ENCODE assay signal across 26 cellular contexts in genomic region chr10:112497347-112497950, GRCh38. TPM values are rescaled to one million over a fixed set of nuclear protein-coding genes. Genes with fewer than 3 reads are reported as not detected.
DNase-seq lines count a peak whose midpoint lies in the region; ATAC-seq and TF ChIP-seq lines count a peak whose summit lies in the region.
"Had no signal": no experiment of that assay in that cellular context is flagged by ENCODE, and none has a peak within 500 bp of the region (broad histone marks: within the 10 kb centered on the region; RNA-seq: fewer than 3 reads in every experiment).

No MANE protein-coding gene starts in this region.

- 81 to 83% methylated on average over 3 of the region's 3 CpGs for whole genome bisulfite sequencing in esophagus squamous epithelium, 2 donors

- no peaks in the 10 kb centered on the region for H3K9me3 Mint-ChIP-seq in stimulated activated effector memory CD8-positive, alpha-beta T cell treated with anti-CD3 and anti-CD28 coated beads, Interleukin-12 subunit alpha, Interleukin-12 subunit beta, amount 100 ng/mL, for 72 hours
- H3K9me3 Mint-ChIP-seq in GM23338 = no peaks in the 10 kb centered on the region
- H3K9me3 Mint-ChIP-seq: effector memory CD8-positive, alpha-beta T cell had no signal

- H3K4me2 ChIP-seq in HCT116 (ENCODE audit: low read length) = 0 out of 2 replicates have a peak overlapping the region, but pooled peaks have one; percentile 3
- no peak overlapping the region for H3K4me2 ChIP-seq in GM23338
- no peak overlapping the region for H3K4me2 ChIP-seq in MM.1S (ENCODE audit: low read depth, low read length)

- H3K9ac ChIP-seq in HCT116 (ENCODE audit: low read length) = peak overlapping the region; percentile 7; the same call in 1 of the 2 replicates
- no peak overlapping the region for H3K9ac ChIP-seq in MM.1S (ENCODE audit: low read length)
- H3K9ac ChIP-seq: GM23248 had no signal

- no TSS peak for BruUV-seq in HCT116 (replicated peaks; lab: Mats Ljungman, UMichigan)

- H3K79me2 ChIP-seq in HCT116 (ENCODE audit: insufficient read depth, low read length) (peaks cover 96% of the 10 kb centered on the region), GM23338 (replicated peaks; ENCODE audit: insufficient read depth) (0 out of 2 replicates have a peak, but pooled peaks cover 5% of the 10 kb centered on the region), MM.1S (ENCODE audit: low read length) (no peaks in the 10 kb centered on the region)

- H3K4me3 ChIP-seq in HCT116 (replicated peaks in 1 of 2; ENCODE audit: low read depth in 1 of 2, low read length in 2 of 2) = no peak overlapping the region
- no peak overlapping the region for H3K4me3 ChIP-seq in GM23338
- no peak overlapping the region for H3K4me3 ChIP-seq in esophagus squamous epithelium
- H3K4me3 ChIP-seq in MM.1S (ENCODE audit: low read length) = no peak overlapping the region
- H3K4me3 ChIP-seq: breast epithelium, coronary artery, GM23248, Peyer's patch, stomach, tibial artery had no signal

- peak; percentile 82 for ATAC-seq in GM19043 (IDR thresholded peaks at IDR 0.05; ENCODE audit: low read depth, unreplicated experiment)
- ATAC-seq in HCT116 = no peak
- peak; percentile 93 for ATAC-seq in HG03378 (IDR thresholded peaks at IDR 0.05; ENCODE audit: unreplicated experiment)
- ATAC-seq in stimulated activated effector memory CD8-positive, alpha-beta T cell treated with anti-CD3 and anti-CD28 coated beads, Interleukin-12 subunit alpha, Interleukin-12 subunit beta, amount 100 ng/mL, for 72 hours = peak; percentile 77
- no peak for ATAC-seq in esophagus mucosa
- no peak for ATAC-seq in GM23338
- ATAC-seq: effector memory CD8-positive, alpha-beta T cell; left cardiac atrium; sciatic nerve had no signal

- H2AFZ ChIP-seq in HCT116 (ENCODE audit: low read depth, low read length, poor library complexity, severe bottlenecking) (no peak overlapping the region), GM23338 (no peak overlapping the region), MM.1S (ENCODE audit: low read length) (no peak overlapping the region)
- H2AFZ ChIP-seq: GM23248 had no signal

- H3K4me1 ChIP-seq in HCT116 (ENCODE audit: control insufficient read depth in 1 of 2, insufficient read depth in 2 of 2, low read length in 2 of 2) (peaks cover 87 to 95% of the 10 kb centered on the region in 2 experiments), GM23338 (ENCODE audit: insufficient read depth) (no peaks in the 10 kb centered on the region), esophagus squamous epithelium (peaks cover 0 to 8% (median 0%) of the 10 kb centered on the region in 3 donors), MM.1S (ENCODE audit: low read length) (no peaks in the 10 kb centered on the region)
- H3K4me1 ChIP-seq: breast epithelium, Peyer's patch had no signal

- H3K9me2 ChIP-seq in HCT116 (ENCODE audit: insufficient read depth) = no peaks in the 10 kb centered on the region; the same call in 1 of the 2 replicates
- 0 out of 2 replicates have a peak, but pooled peaks cover 6% of the 10 kb centered on the region for H3K9me2 ChIP-seq in GM23338 (ENCODE audit: insufficient read depth)
- no peaks in the 10 kb centered on the region for H3K9me2 ChIP-seq in MM.1S (replicated peaks; ENCODE audit: insufficient read depth, low read length)

- TF ChIP-seq CTCF in HCT116 (IDR thresholded peaks at IDR 0.05 in 2 of 3, conservative IDR thresholded peaks at IDR 0.05 in 1 of 3; ENCODE audit: borderline replicate concordance in 1 of 3, insufficient read depth in 1 of 3, low read depth in 2 of 3, low read length in 2 of 3) (no peak), GM23338 (conservative IDR thresholded peaks at IDR 0.05; ENCODE audit: low read depth in 2 of 2) (no peak), esophagus squamous epithelium (IDR thresholded peaks at IDR 0.05) (no peak), MM.1S (IDR thresholded peaks at IDR 0.05; ENCODE audit: low read length) (no peak)

- RAD21 ChIA-PET in HCT116 (lab: Charles Lee; ENCODE audit: low non-redundant PET in 1 of 2, low total read pairs in 2 of 2, uncharacterized antibody in 2 of 2, unreplicated experiment in 2 of 2) = interaction anchor here in 1 of 2 experiments (0.8 kb wide), 1 partner anchor 29 kb away, joined by 3 read pairs; no protein-coding TSS in a partner anchor

- CTCF ChIA-PET in HCT116 (lab: Charles Lee) = interaction anchor here (2.6 kb wide), 1 partner anchor 25 kb away, joined by 10 read pairs; no protein-coding TSS in a partner anchor

- H3K9me3 ChIP-seq in HCT116 (ENCODE audit: control insufficient read depth in 1 of 2, insufficient read depth in 1 of 2, low read depth in 1 of 2, low read length in 2 of 2) (no peaks in the 10 kb centered on the region), esophagus squamous epithelium (no peaks in the 10 kb centered on the region), MM.1S (replicated peaks; ENCODE audit: insufficient read depth, low read length) (no peaks in the 10 kb centered on the region)
- H3K9me3 ChIP-seq: breast epithelium, Peyer's patch, stomach, tibial artery had no signal

- H4K20me1 ChIP-seq in HCT116 (ENCODE audit: insufficient read depth) = no peaks in the 10 kb centered on the region
- no peaks in the 10 kb centered on the region for H4K20me1 ChIP-seq in GM23338 (replicated peaks; ENCODE audit: insufficient read depth)
- no peaks in the 10 kb centered on the region for H4K20me1 ChIP-seq in MM.1S (ENCODE audit: insufficient read depth, low read length)

- H3K27me3 Mint-ChIP-seq in GM23338 (ENCODE audit: insufficient read depth, low read depth, poor library complexity) = no peaks in the 10 kb centered on the region
- H3K27me3 Mint-ChIP-seq: effector memory CD8-positive, alpha-beta T cell had no signal

- H3K27ac ChIP-seq in HCT116 (ENCODE audit: low read depth, low read length) (peak overlapping the region; percentile 3; the same call in 1 of the 2 replicates), GM23338 (ENCODE audit: low read depth) (no peak overlapping the region), esophagus squamous epithelium (no peak overlapping the region), MM.1S (ENCODE audit: low read length) (no peak overlapping the region)
- H3K27ac ChIP-seq: breast epithelium, C4-2B, coronary artery, GM23248, Peyer's patch, stomach, tibial artery had no signal

- H3F3A ChIP-seq in GM23338 (replicated peaks; ENCODE audit: low read depth) = no peaks in the 10 kb centered on the region
- H3F3A ChIP-seq in MM.1S (ENCODE audit: insufficient read depth, low read length) = no peaks in the 10 kb centered on the region

- intact Hi-C loops in HCT116 (cut with micrococcal nuclease) = no loop called here
- intact Hi-C loops in esophagus squamous epithelium (cut with DNase I) = no loop called here

- H3K4me3 Mint-ChIP-seq in stimulated activated effector memory CD8-positive, alpha-beta T cell treated with anti-CD3 and anti-CD28 coated beads, Interleukin-12 subunit alpha, Interleukin-12 subunit beta, amount 100 ng/mL, for 72 hours = no peak overlapping the region
- no peak overlapping the region for H3K4me3 Mint-ChIP-seq in GM23338
- H3K4me3 Mint-ChIP-seq: effector memory CD8-positive, alpha-beta T cell had no signal

- POLR2A ChIA-PET in HCT116 (lab: Charles Lee) = interaction anchor here (0.9 to 2.2 kb wide), 4 partner anchors 10 to 34 kb away, joined by 3 to 13 read pairs (median 4); no protein-coding TSS in a partner anchor

- no peaks in the 10 kb centered on the region for H3K36me3 Mint-ChIP-seq in stimulated activated effector memory CD8-positive, alpha-beta T cell treated with anti-CD3 and anti-CD28 coated beads, Interleukin-12 subunit alpha, Interleukin-12 subunit beta, amount 100 ng/mL, for 72 hours
- no peaks in the 10 kb centered on the region for H3K36me3 Mint-ChIP-seq in GM23338 (ENCODE audit: low read depth)

- H3K36me3 ChIP-seq in HCT116 (ENCODE audit: control insufficient read depth in 1 of 2, insufficient read depth in 2 of 2, low read length in 2 of 2) (0 out of 4 replicates have a peak, but pooled peaks cover 0 to 8% of the 10 kb centered on the region in 2 experiments), GM23338 (ENCODE audit: insufficient read depth) (no peaks in the 10 kb centered on the region), esophagus squamous epithelium (no peaks in the 10 kb centered on the region), MM.1S (replicated peaks; ENCODE audit: insufficient read depth, low read length) (no peaks in the 10 kb centered on the region)
- H3K36me3 ChIP-seq: breast epithelium, Peyer's patch, stomach, tibial artery had no signal

- no peaks in the 10 kb centered on the region for H3K27me3 ChIP-seq in HCT116 (ENCODE audit: insufficient read depth, low read length)
- no peaks in the 10 kb centered on the region for H3K27me3 ChIP-seq in GM23338 (ENCODE audit: insufficient read depth)
- H3K27me3 ChIP-seq in esophagus squamous epithelium = no peaks in the 10 kb centered on the region
- H3K27me3 ChIP-seq in MM.1S (replicated peaks; ENCODE audit: insufficient read depth, low read length) = no peaks in the 10 kb centered on the region
- H3K27me3 ChIP-seq: breast epithelium, Peyer's patch, stomach, tibial artery had no signal

- TF ChIP-seq RAD21 in HCT116 (IDR thresholded peaks at IDR 0.05; ENCODE audit: low read depth) = no peak

- peaks cover 11% of the 10 kb centered on the region for H3K4me1 Mint-ChIP-seq in stimulated activated effector memory CD8-positive, alpha-beta T cell treated with anti-CD3 and anti-CD28 coated beads, Interleukin-12 subunit alpha, Interleukin-12 subunit beta, amount 100 ng/mL, for 72 hours
- H3K4me1 Mint-ChIP-seq in GM23338 = no peaks in the 10 kb centered on the region

- TF ChIP-seq POLR2A in HCT116 (IDR thresholded peaks at IDR 0.05; ENCODE audit: borderline replicate concordance, extremely low read depth, insufficient read depth, insufficient read length) = no peak
- no peak for TF ChIP-seq POLR2A in esophagus squamous epithelium (IDR thresholded peaks at IDR 0.05)

- H3K27ac Mint-ChIP-seq in stimulated activated effector memory CD8-positive, alpha-beta T cell treated with anti-CD3 and anti-CD28 coated beads, Interleukin-12 subunit alpha, Interleukin-12 subunit beta, amount 100 ng/mL, for 72 hours = no peak overlapping the region
- H3K27ac Mint-ChIP-seq in GM23338 = no peak overlapping the region
- H3K27ac Mint-ChIP-seq: effector memory CD8-positive, alpha-beta T cell had no signal

- no peak for DNase-seq in HCT116 (ENCODE audit: low read depth, low spot score)
- DNase-seq in stimulated activated effector memory CD8-positive, alpha-beta T cell treated with anti-CD3 and anti-CD28 coated beads, Interleukin-12 subunit alpha, Interleukin-12 subunit beta, amount 100 ng/mL, for 72 hours (ENCODE audit: low spot score in 2 of 2) = no peak
- DNase-seq in GM23338 (ENCODE audit: low spot score) = no peak
- DNase-seq in esophagus squamous epithelium (lab: John Stamatoyannopoulos, UW) = no peak
- no peak for DNase-seq in MM.1S
- DNase-seq: activated gamma-delta T cell treated with Interleukin-2 at 50 U/mL for 16 hours; effector memory CD8-positive, alpha-beta T cell; foreskin melanocyte; GM23248; left cardiac atrium; mammary epithelial cell; MV-4-11; NCI-H1694 treated with DMSO at 0.1 percent for 48 hours; NCI-H2171 treated with DMSO at 0.1 percent for 48 hours; NCI-H524; Peyer's patch; posterior cingulate gyrus; stomach; tibial artery had no signal

RNA-seq across cellular contexts. Expression of gene VTI1A, which starts 50.4 kb away (rescaled TPM):
- total RNA-seq in HCT116 (2021; ENCODE audit: unreplicated experiment) (80.7 TPM), esophagus mucosa (28.0 TPM), esophagus squamous epithelium (10 to 100 TPM; 27.0 to 61.3 (median 49.8) TPM)
- polyA plus RNA-seq in HCT116 (2012) = 15.4 and 23.6 TPM in 2 replicates
- 29.4 and 31.0 TPM in 2 replicates for total RNA-seq in GM23338 (2014; rRNA removed; shearing (Covaris generic))
- polyA plus RNA-seq in GM23338 (2016; fragmentation: Nextera tagmentation; extraction: Ambion mirVana) = 18.4 and 26.8 TPM in 2 replicates

RNA-seq across cellular contexts. Expression of gene ZDHHC6, which starts 50.7 kb away (rescaled TPM):
- 88.5 TPM for total RNA-seq in HCT116 (2021; ENCODE audit: unreplicated experiment)
- 28.5 and 41.6 TPM in 2 replicates for polyA plus RNA-seq in HCT116 (2012)
- 19.9 TPM for total RNA-seq in esophagus mucosa
- total RNA-seq in GM23338 (2014; rRNA removed; shearing (Covaris generic)) = 24.6 and 26.1 TPM in 2 replicates
- 29.0 and 33.7 TPM in 2 replicates for polyA plus RNA-seq in GM23338 (2016; fragmentation: Nextera tagmentation; extraction: Ambion mirVana)
- total RNA-seq in esophagus squamous epithelium = 10 to 100 TPM; 15.1 to 31.1 (median 24.7) TPM

Comparison
In these comparisons a context has a peak if more than half of its experiments do, and no peak if none do; other contexts are left out.
1. ATAC-seq: peak in GM19043 (single experiment), HG03378 (single experiment) and stimulated activated effector memory CD8-positive, alpha-beta T cell treated with anti-CD3 and anti-CD28 coated beads, Interleukin-12 subunit alpha, Interleukin-12 subunit beta, amount 100 ng/mL, for 72 hours (single experiment); none in HCT116 (single experiment), esophagus mucosa (single experiment) and GM23338 (single experiment).